Comparison of ENCODE assay signal across 24 cellular contexts in the genomic region with DNA sequence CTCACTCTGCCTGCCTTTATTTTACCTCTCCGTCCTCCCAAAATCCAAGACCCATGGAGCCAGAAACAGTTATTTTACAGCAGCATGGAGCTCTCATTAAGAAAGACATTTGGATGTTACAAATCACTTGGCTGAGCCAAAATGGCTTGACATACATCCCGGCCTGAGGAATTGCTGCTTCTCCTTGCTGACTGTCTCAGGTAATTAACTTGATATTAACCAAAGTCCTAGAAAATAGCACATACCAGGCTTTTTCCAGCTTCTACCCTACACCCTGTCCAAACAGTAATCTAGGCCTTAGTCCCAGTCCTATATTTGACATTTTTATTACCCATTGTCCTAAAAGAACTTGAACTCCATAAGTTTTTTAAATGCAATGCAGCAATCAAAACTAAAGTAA.
"Had no signal": no experiment of that assay in that cellular context is flagged by ENCODE, and none has a peak within 500 bp of the region (broad histone marks: within the 10 kb centered on the region; RNA-seq: fewer than 3 reads in every experiment).

No MANE protein-coding gene starts in this region.

- H3K9me3 ChIP-seq: lower lobe of right lung, ovary, right atrium auricular region, right lobe of liver, tibial nerve, uterus had no signal

- H3K9ac ChIP-seq: neural progenitor cell had no signal

- H3K4me2 ChIP-seq: neural progenitor cell, smooth muscle cell had no signal

- H3K27me3 ChIP-seq: left lung, neural progenitor cell, ovary, right atrium auricular region, right lobe of liver, tibial nerve, uterus had no signal

- H3K36me3 ChIP-seq: left lung, lower lobe of right lung, neural progenitor cell, ovary, right atrium auricular region, right lobe of liver, tibial nerve, uterus had no signal

- H3K4me3 ChIP-seq: left lung, lower lobe of right lung, neural progenitor cell, ovary, right atrium auricular region, right lobe of liver, smooth muscle cell, tibial nerve, uterus had no signal

- DNase-seq: hypothalamus; immature natural killer cell; kidney; left colon; left lung; lower lobe of right lung; mammary epithelial cell; mesenchymal stem cell; naive thymus-derived CD8-positive, alpha-beta T cell; nephron progenitor cell; ovary; right lobe of liver; stimulated activated CD4-positive, alpha-beta T cell treated with anti-CD3 and anti-CD28 coated beads, Interleukin-1b, Interleukin-23, amount 100 ng/mL, for 48 hours; stimulated activated CD4-positive, alpha-beta T cell treated with anti-CD3 and anti-CD28 coated beads, Interleukin-2, amount 100 ng/mL, for 48 hours; stimulated activated CD4-positive, alpha-beta T cell treated with anti-CD3 and anti-CD28 coated beads, Interleukin-4, amount 100 ng/mL, for 4 hours; stimulated activated CD8-positive, alpha-beta memory T cell treated with anti-CD3 and anti-CD28 coated beads, Interleukin-4, amount 100 ng/mL, for 48 hours; stimulated activated naive CD4-positive, alpha-beta T cell treated with Interleukin-2 at 50 U/mL for 16 hours; stimulated activated naive CD8-positive, alpha-beta T cell treated with anti-CD3 and anti-CD28 coated beads, Interleukin-15, amount 100 ng/mL, for 72 hours; uterus had no signal

- H2AFZ ChIP-seq: neural progenitor cell had no signal

- ATAC-seq: left colon; left lung; lower lobe of right lung; naive thymus-derived CD8-positive, alpha-beta T cell; right lobe of liver; stimulated activated memory B cell treated with anti-CD40 and anti-IgM and Interleukin-4, amounts not matched to agents 10 μg/mL and 1 μg/mL and 100 μg/mL, for 72 hours; stimulated activated naive CD8-positive, alpha-beta T cell treated with anti-CD3 and anti-CD28 coated beads, Interleukin-15, amount 100 ng/mL, for 72 hours had no signal

- H3K27ac ChIP-seq: left lung, lower lobe of right lung, neural progenitor cell, ovary, right atrium auricular region, right lobe of liver, tibial nerve, uterus had no signal

- H3K4me1 ChIP-seq: left lung, lower lobe of right lung, neural progenitor cell, right atrium auricular region, right lobe of liver, uterus had no signal
